17 cellular contexts compared by ENCODE assay signal in genomic region chr1:44002606-44003157, GRCh38. TPM values are rescaled to one million over a fixed set of nuclear protein-coding genes. Genes with fewer than 3 reads are reported as not detected.
A peak's percentile ranks its signal among the peaks of the same experiment; 100 is the strongest.
DNase-seq lines count a peak whose midpoint lies in the region; ATAC-seq, FAIRE-seq and TF ChIP-seq lines count a peak whose summit lies in the region.
"Had no signal": no experiment of that assay in that cellular context is flagged by ENCODE, and none has a peak within 500 bp of the region (broad histone marks: within the 10 kb centered on the region; RNA-seq: fewer than 3 reads in every experiment).

No MANE protein-coding gene starts in this region.

- dilution Hi-C loops in keratinocyte (cut with MboI; ENCODE audit: extremely low pct_ligation_motif_present, low sequenced_read_pairs), result no loop called here

- no peak overlapping the region for H3K9ac ChIP-seq in keratinocyte (ENCODE audit: control insufficient read depth, extremely low read depth, insufficient read depth, low read length)

- H3K4me1 Mint-ChIP-seq in WTC11, result peaks cover under 1% of the 10 kb centered on the region; the same call in 1 of the 2 replicates

- H3K27ac Mint-ChIP-seq in WTC11, result no peak overlapping the region
- H3K27ac Mint-ChIP-seq: activated T-helper 2 cell treated with anti-CD3 and anti-CD28 coated beads, Interferon-gamma antibody, Interleukin-2, Interleukin-4, amounts not matched to agents 10 μg/mL and 5 μg/mL and 100 μg/mL, durations not matched to agents 14 hours and 24 hours and 36 hours; stimulated activated effector memory CD8-positive, alpha-beta T cell treated with anti-CD3 and anti-CD28 coated beads, Interleukin-12 subunit alpha, Interleukin-12 subunit beta, amount 100 ng/mL, for 72 hours had no signal

- TF ChIP-seq CTCF in AG04450 (IDR thresholded peaks at IDR 0.05; ENCODE audit: low read depth, low read length), result peak; percentile 24; the same call in 1 of the 2 replicates
- TF ChIP-seq CTCF in GM12874 (IDR thresholded peaks at IDR 0.05; ENCODE audit: insufficient read depth, low read depth, low read length), result peak; percentile 29; the same call in 1 of the 2 replicates
- peak; percentile 62; the same call in 1 of the 2 replicates for TF ChIP-seq CTCF in WTC11 (IDR thresholded peaks at IDR 0.05)
- peak in 2 of 3 experiments; percentile 17 to 21 for TF ChIP-seq CTCF in keratinocyte (optimal IDR thresholded peaks at IDR 0.05 in 1 of 3, IDR thresholded peaks at IDR 0.05 in 1 of 3, conservative IDR thresholded peaks at IDR 0.05 in 1 of 3; ENCODE audit: extremely low read depth in 1 of 3, insufficient read depth in 2 of 3, low read length in 3 of 3)

- ATAC-seq in WTC11 (peak; percentile 62), HG02970 (IDR thresholded peaks at IDR 0.05; ENCODE audit: low FRiP score, unreplicated experiment) (no peak)
- ATAC-seq: stimulated activated effector memory CD8-positive, alpha-beta T cell treated with anti-CD3 and anti-CD28 coated beads, Interleukin-12 subunit alpha, Interleukin-12 subunit beta, amount 100 ng/mL, for 72 hours had no signal

- H3K27me3 Mint-ChIP-seq in WTC11 (ENCODE audit: low read depth), result no peaks in the 10 kb centered on the region; the same call in 1 of the 2 replicates

- H3K4me3 ChIP-seq in AG04450 (ENCODE audit: low read depth, low read length), result no peak overlapping the region
- H3K4me3 ChIP-seq in keratinocyte (ENCODE audit: control insufficient read depth in 2 of 3, extremely low read depth in 1 of 3, insufficient read depth in 2 of 3, low read depth in 1 of 3, low read length in 3 of 3), result no peak overlapping the region
- H3K4me3 ChIP-seq: ovary, Peyer's patch, transverse colon had no signal

- no peaks in the 10 kb centered on the region for H3K4me1 ChIP-seq in keratinocyte (ENCODE audit: control insufficient read depth, extremely low read depth, insufficient read depth, low read length)

- H3K27me3 ChIP-seq in AG04450 (ENCODE audit: control insufficient read depth, insufficient read depth, low read length) (no peaks in the 10 kb centered on the region), keratinocyte (ENCODE audit: control insufficient read depth, extremely low read depth, insufficient read depth, low read length) (no peaks in the 10 kb centered on the region)
- H3K27me3 ChIP-seq: ovary, Peyer's patch, transverse colon had no signal

- no peaks in the 10 kb centered on the region for H3K79me2 ChIP-seq in keratinocyte (ENCODE audit: control insufficient read depth, insufficient read depth, low read length)

- FAIRE-seq in keratinocyte (lab: Jason Lieb, UNC), result no peak

- no peaks in the 10 kb centered on the region for H3K9me1 ChIP-seq in keratinocyte (ENCODE audit: control insufficient read depth, extremely low read depth, insufficient read depth, low read length)

- H4K20me1 ChIP-seq in keratinocyte (ENCODE audit: control insufficient read depth, extremely low read depth, insufficient read depth, low read length), result no peaks in the 10 kb centered on the region

- POLR2A ChIA-PET in AG04450 (lab: Yijun Ruan, JAX), result interaction anchor here (0.6 kb wide), 1 partner anchor 9 kb away, joined by 4 read pairs; no protein-coding TSS in a partner anchor
- POLR2A ChIA-PET in WTC11 (lab: Charles Lee), result no interaction called here

- H2AFZ ChIP-seq in keratinocyte (ENCODE audit: control insufficient read depth, low read length), result no peak overlapping the region

- no peaks in the 10 kb centered on the region for H3K9me3 Mint-ChIP-seq in WTC11
- H3K9me3 Mint-ChIP-seq: activated T-helper 2 cell treated with anti-CD3 and anti-CD28 coated beads, Interferon-gamma antibody, Interleukin-2, Interleukin-4, amounts not matched to agents 10 μg/mL and 5 μg/mL and 100 μg/mL, durations not matched to agents 14 hours and 24 hours and 36 hours; stimulated activated effector memory CD8-positive, alpha-beta T cell treated with anti-CD3 and anti-CD28 coated beads, Interleukin-12 subunit alpha, Interleukin-12 subunit beta, amount 100 ng/mL, for 72 hours had no signal

- peaks cover 1 to 8% of the 10 kb centered on the region in 2 experiments for H3K36me3 ChIP-seq in keratinocyte (ENCODE audit: control insufficient read depth in 2 of 2, extremely low read depth in 1 of 2, insufficient read depth in 2 of 2, low read length in 2 of 2)
- H3K36me3 ChIP-seq: ovary, transverse colon had no signal

- H3K36me3 Mint-ChIP-seq in WTC11, result peaks cover 9% of the 10 kb centered on the region
- H3K36me3 Mint-ChIP-seq: stimulated activated effector memory CD8-positive, alpha-beta T cell treated with anti-CD3 and anti-CD28 coated beads, Interleukin-12 subunit alpha, Interleukin-12 subunit beta, amount 100 ng/mL, for 72 hours had no signal

- no peak overlapping the region for H3K4me3 Mint-ChIP-seq in WTC11
- H3K4me3 Mint-ChIP-seq: stimulated activated effector memory CD8-positive, alpha-beta T cell treated with anti-CD3 and anti-CD28 coated beads, Interleukin-12 subunit alpha, Interleukin-12 subunit beta, amount 100 ng/mL, for 72 hours had no signal

- H3K9me3 ChIP-seq in AG04450 (ENCODE audit: control insufficient read depth, insufficient read depth, low read length) (no peaks in the 10 kb centered on the region), keratinocyte (ENCODE audit: control insufficient read depth, low read depth, low read length) (no peaks in the 10 kb centered on the region)
- H3K9me3 ChIP-seq: ovary, Peyer's patch, transverse colon had no signal

- DNase-seq in AG04450 (ENCODE audit: low read depth, low spot score) (no peak), WTC11 (ENCODE audit: low spot score) (peak; percentile 40), keratinocyte (ENCODE audit: low read depth, low spot score) (no peak), NCI-H2196 (lab: John Stamatoyannopoulos, UW; ENCODE audit: unreplicated experiment) (no peak), HT-29 (ENCODE audit: low spot score) (no peak), COLO668 (lab: John Stamatoyannopoulos, UW; ENCODE audit: unreplicated experiment) (no peak)
- DNase-seq: islet precursor cell, midbrain, NCI-H2029 treated with DMSO at 0.1 percent for 48 hours, NCI-H748 treated with DMSO at 0.1 percent for 48 hours, ovary, Peyer's patch, transverse colon had no signal

- no peak overlapping the region for H3K4me2 ChIP-seq in keratinocyte (ENCODE audit: control insufficient read depth, extremely low read depth, insufficient read depth, low read depth, low read length)

- H3K27ac ChIP-seq in AG04450 (ENCODE audit: low read depth, low read length) (no peak overlapping the region), keratinocyte (ENCODE audit: control insufficient read depth, insufficient read depth, low read length) (no peak overlapping the region)
- H3K27ac ChIP-seq: ovary, Peyer's patch, transverse colon had no signal

- CTCF ChIA-PET in AG04450 (lab: Charles Lee), result interaction anchor here (0.7 to 1.8 kb wide), 2 partner anchors 46 to 1157 kb away, joined by 7 to 9 read pairs; no protein-coding TSS in a partner anchor
- CTCF ChIA-PET in WTC11 (lab: Charles Lee), result interaction anchor here (1.0 to 7.0 kb wide), 4 partner anchors 9 to 55 kb away, joined by 4 to 132 read pairs (median 28); partner anchors contain the start of gene SLC6A9

RNA-seq across cellular contexts. Expression of gene CCDC24, which starts 11.3 kb away (rescaled TPM):
- polyA plus RNA-seq in AG04450 (2011; rRNA removed), result 1.1 and 1.6 TPM in 2 replicates
- 0.92 and 1.0 TPM in 2 replicates for polyA minus RNA-seq in AG04450 (2011; rRNA and poly(A)+ RNA removed)
- total RNA-seq in WTC11 (2021), result 12.1 to 20.1 TPM (median 19.2 TPM) in 3 replicates
- polyA plus RNA-seq in keratinocyte, result 5.2 to 6.2 TPM (median 5.2 TPM) in 3 replicates
- polyA plus RNA-seq in keratinocyte (2011; ENCODE audit: low read depth), result 2.0 TPM
- 3.0 and 7.9 TPM in 2 replicates for polyA plus RNA-seq in keratinocyte (2011; cell fraction: cytosol; rRNA removed)
- 13.4 and 19.2 TPM in 2 replicates for polyA plus RNA-seq in keratinocyte (2011; cell fraction: nucleus; rRNA removed)
- 2.3 and 9.6 TPM in 2 replicates for polyA plus RNA-seq in keratinocyte (2012; ENCODE audit: low replicate concordance)
- polyA minus RNA-seq in keratinocyte, result 1.4 to 3.9 TPM (median 2.9 TPM) in 3 replicates
- polyA minus RNA-seq in keratinocyte (2011; cell fraction: cytosol; rRNA and poly(A)+ RNA removed), result 7.5 TPM
- polyA minus RNA-seq in keratinocyte (2011; cell fraction: nucleus; rRNA and poly(A)+ RNA removed), result 4.0 and 4.2 TPM in 2 replicates
- 8.8 and 9.2 TPM in 2 replicates for total RNA-seq in HT-29 (2014; rRNA removed; shearing (Covaris generic))

RNA-seq across cellular contexts. Expression of gene B4GALT2, which starts 23.7 kb away (rescaled TPM):
- polyA plus RNA-seq in AG04450 (2011; rRNA removed) (39.0 and 50.4 TPM in 2 replicates), keratinocyte (39.6 to 60.7 TPM (median 50.4 TPM) in 3 replicates)
- 40.8 and 55.5 TPM in 2 replicates for polyA minus RNA-seq in AG04450 (2011; rRNA and poly(A)+ RNA removed)
- 66.7 to 72.2 TPM (median 66.9 TPM) in 3 replicates for total RNA-seq in WTC11 (2021)
- polyA plus RNA-seq in keratinocyte (2011; ENCODE audit: low read depth), result 10.2 TPM
- 28.8 and 65.0 TPM in 2 replicates for polyA plus RNA-seq in keratinocyte (2011; cell fraction: cytosol; rRNA removed)
- polyA plus RNA-seq in keratinocyte (2011; cell fraction: nucleus; rRNA removed), result 25.2 and 34.4 TPM in 2 replicates
- polyA plus RNA-seq in keratinocyte (2012; ENCODE audit: low replicate concordance), result 39.3 and 79.8 TPM in 2 replicates
- polyA minus RNA-seq in keratinocyte, result 43.2 to 116 TPM (median 55.0 TPM) in 3 replicates
- polyA minus RNA-seq in keratinocyte (2011; cell fraction: cytosol; rRNA and poly(A)+ RNA removed), result 108 TPM
- polyA minus RNA-seq in keratinocyte (2011; cell fraction: nucleus; rRNA and poly(A)+ RNA removed), result 21.2 and 21.3 TPM in 2 replicates
- total RNA-seq in HT-29 (2014; rRNA removed; shearing (Covaris generic)), result 153 and 159 TPM in 2 replicates

RNA-seq across cellular contexts. Expression of gene ATP6V0B, which starts 27.9 kb away (rescaled TPM):
- polyA plus RNA-seq in AG04450 (2011; rRNA removed), result 130 and 140 TPM in 2 replicates
- 64.5 and 77.1 TPM in 2 replicates for polyA minus RNA-seq in AG04450 (2011; rRNA and poly(A)+ RNA removed)
- total RNA-seq in WTC11 (2021), result 108 to 115 TPM (median 110 TPM) in 3 replicates
- polyA plus RNA-seq in keratinocyte, result 195 to 325 TPM (median 233 TPM) in 3 replicates
- 37.8 TPM for polyA plus RNA-seq in keratinocyte (2011; ENCODE audit: low read depth)
- 213 and 278 TPM in 2 replicates for polyA plus RNA-seq in keratinocyte (2011; cell fraction: cytosol; rRNA removed)
- polyA plus RNA-seq in keratinocyte (2011; cell fraction: nucleus; rRNA removed), result 257 and 265 TPM in 2 replicates
- 176 and 266 TPM in 2 replicates for polyA plus RNA-seq in keratinocyte (2012; ENCODE audit: low replicate concordance)
- 176 to 259 TPM (median 180 TPM) in 3 replicates for polyA minus RNA-seq in keratinocyte
- polyA minus RNA-seq in keratinocyte (2011; cell fraction: cytosol; rRNA and poly(A)+ RNA removed), result 211 TPM
- polyA minus RNA-seq in keratinocyte (2011; cell fraction: nucleus; rRNA and poly(A)+ RNA removed), result 69.2 and 72.5 TPM in 2 replicates
- total RNA-seq in HT-29 (2014; rRNA removed; shearing (Covaris generic)), result 254 and 277 TPM in 2 replicates

RNA-seq across cellular contexts. Expression of gene SLC6A9, which starts 28.6 kb away (rescaled TPM):
- polyA plus RNA-seq in AG04450 (2011; rRNA removed) (16.3 and 17.3 TPM in 2 replicates), keratinocyte (4.3 to 7.5 TPM (median 5.3 TPM) in 3 replicates)
- 29.5 and 34.1 TPM in 2 replicates for polyA minus RNA-seq in AG04450 (2011; rRNA and poly(A)+ RNA removed)
- total RNA-seq in WTC11 (2021), result 10.2 to 14.4 TPM (median 12.5 TPM) in 3 replicates
- 5.0 TPM for polyA plus RNA-seq in keratinocyte (2011; ENCODE audit: low read depth)
- 3.5 and 4.5 TPM in 2 replicates for polyA plus RNA-seq in keratinocyte (2011; cell fraction: cytosol; rRNA removed)
- 12.6 and 13.2 TPM in 2 replicates for polyA plus RNA-seq in keratinocyte (2011; cell fraction: nucleus; rRNA removed)
- 10.8 and 23.3 TPM in 2 replicates for polyA plus RNA-seq in keratinocyte (2012; ENCODE audit: low replicate concordance)
- 9.1 to 24.4 TPM (median 10.9 TPM) in 3 replicates for polyA minus RNA-seq in keratinocyte
- 12.3 TPM for polyA minus RNA-seq in keratinocyte (2011; cell fraction: cytosol; rRNA and poly(A)+ RNA removed)
- polyA minus RNA-seq in keratinocyte (2011; cell fraction: nucleus; rRNA and poly(A)+ RNA removed), result 11.6 TPM in 2 replicates
- 1.0 and 1.9 TPM in 2 replicates for total RNA-seq in HT-29 (2014; rRNA removed; shearing (Covaris generic))

RNA-seq across cellular contexts. Expression of gene DPH2, which starts 32.9 kb away (rescaled TPM):
- polyA plus RNA-seq in AG04450 (2011; rRNA removed) (17.9 and 22.2 TPM in 2 replicates), keratinocyte (30.3 to 35.1 TPM (median 33.5 TPM) in 3 replicates)
- polyA minus RNA-seq in AG04450 (2011; rRNA and poly(A)+ RNA removed), result 17.2 and 25.0 TPM in 2 replicates
- 47.6 to 57.5 TPM (median 51.5 TPM) in 3 replicates for total RNA-seq in WTC11 (2021)
- polyA plus RNA-seq in keratinocyte (2011; ENCODE audit: low read depth), result 20.3 TPM
- 20.0 and 29.5 TPM in 2 replicates for polyA plus RNA-seq in keratinocyte (2011; cell fraction: cytosol; rRNA removed)
- 72.0 and 76.9 TPM in 2 replicates for polyA plus RNA-seq in keratinocyte (2011; cell fraction: nucleus; rRNA removed)
- polyA plus RNA-seq in keratinocyte (2012; ENCODE audit: low replicate concordance), result 25.8 and 25.9 TPM in 2 replicates
- 29.9 to 66.6 TPM (median 33.9 TPM) in 3 replicates for polyA minus RNA-seq in keratinocyte
- 35.1 TPM for polyA minus RNA-seq in keratinocyte (2011; cell fraction: cytosol; rRNA and poly(A)+ RNA removed)
- polyA minus RNA-seq in keratinocyte (2011; cell fraction: nucleus; rRNA and poly(A)+ RNA removed), result 19.2 and 21.3 TPM in 2 replicates
- 118 and 120 TPM in 2 replicates for total RNA-seq in HT-29 (2014; rRNA removed; shearing (Covaris generic))
